In genomic region chr16:316741-317464, GRCh38 we compare ENCODE assay signal across 27 cellular contexts. TPM values are rescaled to one million over a fixed set of nuclear protein-coding genes. Genes with fewer than 3 reads are reported as not detected.
"Had no signal": no experiment of that assay in that cellular context is flagged by ENCODE, and none has a peak within 500 bp of the region (broad histone marks: within the 10 kb centered on the region; RNA-seq: fewer than 3 reads in every experiment).

No MANE protein-coding gene starts in this region.

- H3K9me3 ChIP-seq: esophagus squamous epithelium, heart left ventricle, upper lobe of right lung had no signal

- H3K4me3 ChIP-seq: esophagus squamous epithelium, heart left ventricle, neural progenitor cell, upper lobe of right lung had no signal

- DNase-seq: activated CD4-positive, alpha-beta T cell treated with anti-CD3 and anti-CD28 coated beads for 1 hour; activated CD4-positive, alpha-beta T cell treated with anti-CD3 and anti-CD28 coated beads, Interleukin-2, amount 50 U/mL, for 1 hour; activated CD8-positive, alpha-beta T cell treated with anti-CD3 and anti-CD28 coated beads, Interleukin-2, amount 10 ng/mL, durations not matched to agents 7 days and 5 days; activated gamma-delta T cell treated with Interleukin-2 at 50 U/mL for 16 hours; anterior cingulate cortex; effector memory CD8-positive, alpha-beta T cell; esophagus squamous epithelium; islet precursor cell; left cardiac atrium; retina; stimulated activated CD4-positive, alpha-beta T cell treated with anti-CD3 and anti-CD28 coated beads, Interleukin-4, amount 100 ng/mL, for 24 hours; stimulated activated naive CD8-positive, alpha-beta T cell treated with anti-CD3 and anti-CD28 coated beads, Interleukin-15, Interleukin-2, amounts not matched to agents 100 U/mL and 50 U/mL, for 24 hours; upper lobe of right lung had no signal

- H3K27ac ChIP-seq: esophagus squamous epithelium, heart left ventricle, neural progenitor cell, upper lobe of right lung, VCaP had no signal

- H3K27ac Mint-ChIP-seq: activated CD8-positive, alpha-beta T cell treated with anti-CD3 and anti-CD28 coated beads, Interleukin-2, amount 10 ng/mL, durations not matched to agents 7 days and 5 days; activated naive CD4-positive, alpha-beta T cell treated with anti-CD3 and anti-CD28 coated beads, Interleukin-2, amount 50 U/mL, for 24 hours; activated T-helper 1 cell treated with anti-CD3 and anti-CD28 coated beads, Interleukin-12 subunit alpha, Interleukin-12 subunit beta, Interleukin-2, Interleukin-4 antibody, amounts not matched to agents 30 ng/mL and 10 ng/mL and 1 ng/mL, durations not matched to agents 14 hours and 24 hours and 36 hours; memory B cell; neural progenitor cell; progenitor cell of endocrine pancreas; T-helper 2 cell treated with Interferon-gamma antibody and Interleukin-4, amounts not matched to agents 5 μg/mL and 100 μg/mL, for 36 hours had no signal

- H3K4me3 Mint-ChIP-seq: activated CD8-positive, alpha-beta T cell treated with anti-CD3 and anti-CD28 coated beads, Interleukin-2, amount 10 ng/mL, durations not matched to agents 7 days and 5 days; activated naive CD4-positive, alpha-beta T cell treated with anti-CD3 and anti-CD28 coated beads, Interleukin-2, amount 50 U/mL, for 24 hours; activated T-helper 1 cell treated with anti-CD3 and anti-CD28 coated beads, Interleukin-12 subunit alpha, Interleukin-12 subunit beta, Interleukin-2, Interleukin-4 antibody, amounts not matched to agents 30 ng/mL and 10 ng/mL and 1 ng/mL, durations not matched to agents 14 hours and 24 hours and 36 hours; brain; effector memory CD8-positive, alpha-beta T cell; memory B cell had no signal

- ATAC-seq: activated CD8-positive, alpha-beta T cell treated with anti-CD3 and anti-CD28 coated beads, Interleukin-2, amount 10 ng/mL, durations not matched to agents 7 days and 5 days; effector memory CD8-positive, alpha-beta T cell; heart left ventricle; stimulated activated naive CD8-positive, alpha-beta T cell treated with anti-CD3 and anti-CD28 coated beads, Interleukin-15, Interleukin-2, amounts not matched to agents 100 U/mL and 50 U/mL, for 24 hours; upper lobe of right lung had no signal

- H3K27me3 ChIP-seq: esophagus squamous epithelium, heart left ventricle, neural progenitor cell, upper lobe of right lung had no signal

- H3K9ac ChIP-seq: neural progenitor cell had no signal

- H2AFZ ChIP-seq: neural progenitor cell had no signal

- H3K9me3 Mint-ChIP-seq: activated naive CD4-positive, alpha-beta T cell treated with anti-CD3 and anti-CD28 coated beads, Interleukin-2, amount 50 U/mL, for 24 hours; activated T-helper 1 cell treated with anti-CD3 and anti-CD28 coated beads, Interleukin-12 subunit alpha, Interleukin-12 subunit beta, Interleukin-2, Interleukin-4 antibody, amounts not matched to agents 30 ng/mL and 10 ng/mL and 1 ng/mL, durations not matched to agents 14 hours and 24 hours and 36 hours; brain; effector memory CD8-positive, alpha-beta T cell; memory B cell; neural progenitor cell; T-helper 2 cell treated with Interferon-gamma antibody and Interleukin-4, amounts not matched to agents 5 μg/mL and 100 μg/mL, for 36 hours had no signal

- H3K27me3 Mint-ChIP-seq: activated naive CD4-positive, alpha-beta T cell treated with anti-CD3 and anti-CD28 coated beads, Interleukin-2, amount 50 U/mL, for 24 hours; brain; effector memory CD8-positive, alpha-beta T cell; memory B cell; progenitor cell of endocrine pancreas had no signal

- H3K36me3 ChIP-seq: neural progenitor cell had no signal

- H3K4me1 ChIP-seq: esophagus squamous epithelium, heart left ventricle, upper lobe of right lung had no signal

- H3K4me2 ChIP-seq: neural progenitor cell had no signal

RNA-seq across cellular contexts. Expression of gene PDIA2, which starts 33.9 kb away (rescaled TPM):
- total RNA-seq: activated CD8-positive, alpha-beta T cell treated with anti-CD3 and anti-CD28 coated beads, Interleukin-2, amount 10 ng/mL, durations not matched to agents 7 days and 5 days; activated T-helper 1 cell treated with anti-CD3 and anti-CD28 coated beads, Interleukin-12 subunit alpha, Interleukin-12 subunit beta, Interleukin-2, Interleukin-4 antibody, amounts not matched to agents 30 ng/mL and 10 ng/mL and 1 ng/mL, durations not matched to agents 14 hours and 24 hours and 36 hours; esophagus squamous epithelium; mononuclear cell; osteocyte had no signal

RNA-seq across cellular contexts. Expression of gene ARHGDIG, which starts 36.5 kb away (rescaled TPM):
- total RNA-seq: activated CD8-positive, alpha-beta T cell treated with anti-CD3 and anti-CD28 coated beads, Interleukin-2, amount 10 ng/mL, durations not matched to agents 7 days and 5 days; activated T-helper 1 cell treated with anti-CD3 and anti-CD28 coated beads, Interleukin-12 subunit alpha, Interleukin-12 subunit beta, Interleukin-2, Interleukin-4 antibody, amounts not matched to agents 30 ng/mL and 10 ng/mL and 1 ng/mL, durations not matched to agents 14 hours and 24 hours and 36 hours; dermis microvascular lymphatic vessel endothelial cell; esophagus squamous epithelium; lower leg skin; mononuclear cell; subcutaneous adipose tissue had no signal

RNA-seq across cellular contexts. Expression of gene RGS11, which starts 41.2 kb away (rescaled TPM):
- total RNA-seq: activated CD8-positive, alpha-beta T cell treated with anti-CD3 and anti-CD28 coated beads, Interleukin-2, amount 10 ng/mL, durations not matched to agents 7 days and 5 days; mononuclear cell had no signal
